Comparison of ENCODE assay signal across 11 cellular contexts in the genomic region with DNA sequence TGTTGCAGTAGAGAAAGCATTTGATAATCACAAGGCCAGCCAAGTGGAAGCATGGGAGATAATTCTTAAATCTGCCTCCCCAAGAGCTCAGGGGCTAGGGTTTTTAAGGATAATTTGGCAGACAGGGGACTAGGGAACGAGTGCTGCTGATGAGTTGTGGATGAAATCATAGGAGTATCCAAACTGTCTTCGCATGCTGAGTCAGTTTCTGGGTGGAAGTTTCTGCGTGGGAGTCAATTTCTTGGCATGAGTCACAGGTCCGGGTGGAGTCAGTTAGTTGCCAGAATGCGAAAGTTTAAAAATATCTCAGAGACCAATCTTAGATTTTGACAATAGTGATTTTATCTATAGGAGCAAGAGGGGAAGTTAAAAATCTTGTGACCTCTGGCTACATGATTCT.
DNase-seq lines count a peak whose midpoint lies in the region; ATAC-seq and TF ChIP-seq lines count a peak whose summit lies in the region.
"Had no signal": no experiment of that assay in that cellular context is flagged by ENCODE, and none has a peak within 500 bp of the region (broad histone marks: within the 10 kb centered on the region; RNA-seq: fewer than 3 reads in every experiment).

No MANE protein-coding gene starts in this region.

- H3K79me1 ChIP-seq in trophoblast cell (ENCODE audit: low read length) = no peaks in the 10 kb centered on the region

- no peak overlapping the region for H2BK12ac ChIP-seq in trophoblast cell (ENCODE audit: low read length)

- H3K4me2 ChIP-seq in mammary epithelial cell (ENCODE audit: insufficient read depth, low read depth, low read length) = no peak overlapping the region
- no peak overlapping the region for H3K4me2 ChIP-seq in trophoblast cell (ENCODE audit: low read length)

- no peak overlapping the region for H4K12ac ChIP-seq in trophoblast cell (ENCODE audit: low read depth, low read length)

- H3K14ac ChIP-seq in trophoblast cell (ENCODE audit: low read length) = no peak overlapping the region

- no peaks in the 10 kb centered on the region for H3K36me3 ChIP-seq in mammary epithelial cell (ENCODE audit: insufficient read depth, low read length)
- no peaks in the 10 kb centered on the region for H3K36me3 ChIP-seq in trophoblast cell (ENCODE audit: control insufficient read depth in 1 of 2, insufficient read depth in 2 of 2, low read length in 2 of 2)
- H3K36me3 ChIP-seq in sigmoid colon = no peaks in the 10 kb centered on the region
- no peaks in the 10 kb centered on the region for H3K36me3 ChIP-seq in HAP-1 (replicated peaks)
- H3K36me3 ChIP-seq in aorta (ENCODE audit: control insufficient read depth in 1 of 2, insufficient read depth in 2 of 2, low read length in 1 of 2) = no peaks in the 10 kb centered on the region
- H3K36me3 ChIP-seq: right atrium auricular region had no signal

- H3K4me1 ChIP-seq in mammary epithelial cell (ENCODE audit: insufficient read depth, low read length) (peaks cover 7% of the 10 kb centered on the region), trophoblast cell (ENCODE audit: control insufficient read depth in 1 of 2, insufficient read depth in 2 of 2, low read length in 2 of 2) (no peaks in the 10 kb centered on the region), sigmoid colon (no peaks in the 10 kb centered on the region), HAP-1 (peaks cover 12% of the 10 kb centered on the region), aorta (ENCODE audit: control insufficient read depth in 1 of 2, insufficient read depth in 2 of 2, low read length in 2 of 2) (no peaks in the 10 kb centered on the region)
- H3K4me1 ChIP-seq: right atrium auricular region had no signal

- H3K4ac ChIP-seq in trophoblast cell (ENCODE audit: low read depth, low read length) = no peak overlapping the region

- no peak overlapping the region for H2AK5ac ChIP-seq in trophoblast cell (ENCODE audit: low read length)

- CTCF ChIA-PET in mammary epithelial cell (lab: Charles Lee; ENCODE audit: low non-redundant PET) = no interaction called here

- no peak overlapping the region for H2BK120ac ChIP-seq in trophoblast cell (ENCODE audit: insufficient read depth, low read length, poor library complexity)

- no peaks in the 10 kb centered on the region for H4K20me1 ChIP-seq in mammary epithelial cell (ENCODE audit: insufficient read depth, low read length)

- no peak overlapping the region for H3K18ac ChIP-seq in trophoblast cell (ENCODE audit: low read length)

- H4K91ac ChIP-seq in trophoblast cell (ENCODE audit: low read depth, low read length) = no peak overlapping the region

- TF ChIP-seq EP300 in sigmoid colon (IDR thresholded peaks at IDR 0.05) = no peak

- H3K23ac ChIP-seq in trophoblast cell (ENCODE audit: low read length) = no peak overlapping the region

- H3K4me3 ChIP-seq in mammary epithelial cell (replicated peaks in 1 of 3; ENCODE audit: insufficient read depth in 1 of 3, low read depth in 2 of 3, low read length in 3 of 3) = no peak overlapping the region
- H3K4me3 ChIP-seq in trophoblast cell (ENCODE audit: low read depth, low read length) = no peak overlapping the region
- no peak overlapping the region for H3K4me3 ChIP-seq in sigmoid colon
- H3K4me3 ChIP-seq in HAP-1 = no peak overlapping the region
- H3K4me3 ChIP-seq in aorta (ENCODE audit: low read length in 2 of 2) = no peak overlapping the region
- H3K4me3 ChIP-seq: right atrium auricular region had no signal

- no peak overlapping the region for H4K8ac ChIP-seq in trophoblast cell (ENCODE audit: low read depth, low read length)

- H3K9ac ChIP-seq in mammary epithelial cell (ENCODE audit: insufficient read depth, low read length) (no peak overlapping the region), trophoblast cell (ENCODE audit: low read length) (no peak overlapping the region)

- H2AFZ ChIP-seq in mammary epithelial cell (ENCODE audit: low read depth, low read length) (no peak overlapping the region), trophoblast cell (ENCODE audit: insufficient read depth, low read length, poor library complexity) (no peak overlapping the region)

- DNase-seq in ELR (ENCODE audit: low read depth) (peak; percentile 61), KBM-7 (peak; percentile 5), mammary epithelial cell (peak; percentile 87), trophoblast cell (peak; percentile 30 to 73), NCI-H1092 treated with DMSO at 0.1 percent for 48 hours (lab: John Stamatoyannopoulos, UW) (no peak), sigmoid colon (no peak), HAP-1 (ENCODE audit: low spot score in 2 of 2) (no peak), aorta (no peak)
- DNase-seq: activated naive CD8-positive, alpha-beta T cell treated with anti-CD3 and anti-CD28 coated beads, Interleukin-2, amount 10 ng/mL, durations not matched to agents 7 days and 5 days had no signal

- BruUV-seq in mammary epithelial cell (replicated peaks; lab: Mats Ljungman, UMichigan) = no TSS peak

- H3K9me3 ChIP-seq in mammary epithelial cell (replicated peaks; ENCODE audit: insufficient read depth, low read length) (peaks cover 18% of the 10 kb centered on the region), trophoblast cell (ENCODE audit: insufficient read depth, low read depth, low read length) (peaks cover 2% of the 10 kb centered on the region), sigmoid colon (peaks cover 0 to 5% (median 0%) of the 10 kb centered on the region in 4 donors), HAP-1 (peaks cover 7% of the 10 kb centered on the region; the same call in 1 of the 2 replicates), aorta (ENCODE audit: control insufficient read depth, low read length) (peaks cover 5% of the 10 kb centered on the region)

- ATAC-seq in aorta (ENCODE audit: low FRiP score) = no peak
- ATAC-seq: stimulated activated memory B cell treated with anti-CD40 and anti-IgM and Interleukin-4, amounts not matched to agents 10 μg/mL and 1 μg/mL and 100 μg/mL, for 72 hours had no signal

- in situ Hi-C loops in KBM-7 (cut with MboI; ENCODE audit: low pct_unique_long_range_greater_than_20kb, low sequenced_read_pairs) (no loop called here), mammary epithelial cell (cut with MboI; ENCODE audit: low sequenced_read_pairs in 2 of 2) (no loop called here), HAP-1 (cut with MboI; ENCODE audit: low sequenced_read_pairs) (no loop called here)

- 4% methylated on average over 5 of the region's 5 CpGs for WGBS in mammary epithelial cell (ENCODE audit: low coverage, missing lambda C conversion rate)
- no CpG with 5 or more reads among the region's 5 CpGs for WGBS in trophoblast cell (ENCODE audit: extremely low coverage, insufficient coverage, insufficient read length)
- 66 to 68% methylated on average over 5 of the region's 5 CpGs for WGBS in sigmoid colon, 2 donors
- 31 to 43% methylated on average over 5 of the region's 5 CpGs for WGBS in aorta, 2 donors

- TF ChIP-seq POLR2A in sigmoid colon (IDR thresholded peaks at IDR 0.05) = no peak

- H3K27me3 ChIP-seq in mammary epithelial cell (ENCODE audit: insufficient read depth, low read length) = no peaks in the 10 kb centered on the region
- H3K27me3 ChIP-seq in trophoblast cell (ENCODE audit: insufficient read depth, low read length) = no peaks in the 10 kb centered on the region
- no peaks in the 10 kb centered on the region for H3K27me3 ChIP-seq in sigmoid colon
- no peaks in the 10 kb centered on the region for H3K27me3 ChIP-seq in HAP-1 (ENCODE audit: low read depth)
- peaks cover 0 to 5% of the 10 kb centered on the region in 2 donors for H3K27me3 ChIP-seq in aorta (ENCODE audit: control insufficient read depth in 1 of 2, insufficient read depth in 2 of 2, low read length in 1 of 2)
- H3K27me3 ChIP-seq: right atrium auricular region had no signal

- H3K79me2 ChIP-seq in mammary epithelial cell (ENCODE audit: insufficient read depth, low read length) (no peaks in the 10 kb centered on the region), trophoblast cell (ENCODE audit: control insufficient read depth, insufficient read depth, low read length, poor library complexity) (no peaks in the 10 kb centered on the region)

- TF ChIP-seq CTCF in mammary epithelial cell (conservative IDR thresholded peaks at IDR 0.05 in 1 of 2, IDR thresholded peaks at IDR 0.05 in 1 of 2; ENCODE audit: extremely low read depth in 1 of 2, insufficient read depth in 1 of 2, low read depth in 1 of 2, low read length in 2 of 2) (no peak), sigmoid colon (IDR thresholded peaks at IDR 0.05) (no peak)

- H3K27ac ChIP-seq in mammary epithelial cell (ENCODE audit: insufficient read depth, low read depth, low read length) = peak overlapping the region; percentile 49
- H3K27ac ChIP-seq in trophoblast cell (ENCODE audit: low read depth, low read length) = no peak overlapping the region
- H3K27ac ChIP-seq in sigmoid colon = no peak overlapping the region
- H3K27ac ChIP-seq in aorta (ENCODE audit: low read depth in 1 of 2, low read length in 2 of 2) = no peak overlapping the region
- H3K27ac ChIP-seq: right atrium auricular region had no signal

- dilution Hi-C loops in mammary epithelial cell (cut with HindIII; ENCODE audit: low sequenced_read_pairs) = no loop called here

- intact Hi-C loops in mammary epithelial cell (cut with micrococcal nuclease) (no loop called here), sigmoid colon (cut with DNase I) (no loop called here), aorta (cut with DNase I) (loop anchor here in 1 of 2 donors (10.0 kb wide), 1 partner anchor 61 kb away; no protein-coding TSS in a partner anchor)

- no peak overlapping the region for H2BK5ac ChIP-seq in trophoblast cell (ENCODE audit: low read depth, low read length, poor library complexity)

Comparison
In these comparisons a context has a peak if more than half of its experiments do, and no peak if none do; other contexts are left out.
1. DNase-seq: peak in ELR (single experiment), KBM-7 (single experiment), mammary epithelial cell (single experiment) and trophoblast cell (2 of 2); none in NCI-H1092 treated with DMSO at 0.1 percent for 48 hours (single experiment), sigmoid colon (single experiment), HAP-1 (0 of 2) and aorta (0 of 2).